In genomic region chr9:94920439-94920951, GRCh38 we compare ENCODE assay signal across 8 cellular contexts.
DNase-seq lines count a peak whose midpoint lies in the region; ATAC-seq, FAIRE-seq and TF ChIP-seq lines count a peak whose summit lies in the region.
"Had no signal": no experiment of that assay in that cellular context is flagged by ENCODE, and none has a peak within 500 bp of the region (broad histone marks: within the 10 kb centered on the region; RNA-seq: fewer than 3 reads in every experiment).

No MANE protein-coding gene starts in this region.

- TF ChIP-seq CTCF in vagina (IDR thresholded peaks at IDR 0.05) = no peak

- no peaks in the 10 kb centered on the region for H3K27me3 ChIP-seq in vagina

- no peak for ATAC-seq in GM21825 (IDR thresholded peaks at IDR 0.05; ENCODE audit: unreplicated experiment)
- ATAC-seq in HG02623 (IDR thresholded peaks at IDR 0.05; ENCODE audit: unreplicated experiment) = no peak
- ATAC-seq: naive thymus-derived CD4-positive, alpha-beta T cell had no signal

- no peaks in the 10 kb centered on the region for H3K9me3 ChIP-seq in vagina

- intact Hi-C loops in vagina (cut with DNase I) = no loop called here

- peak overlapping the region; percentile 89 for H3K27ac ChIP-seq in vagina

- H3K36me3 ChIP-seq in vagina = no peaks in the 10 kb centered on the region

- FAIRE-seq in endometrium (lab: Jason Lieb, UNC) = peak; percentile 83

- DNase-seq in NCI-H226 = peak; percentile 89
- peak; percentile 70 for DNase-seq in myocyte (ENCODE audit: low read depth)
- peak in 1 of 2 donors; percentile 89 for DNase-seq in vagina (ENCODE audit: extremely low spot score in 2 of 2)
- no peak for DNase-seq in COR-L47 (lab: John Stamatoyannopoulos, UW)
- DNase-seq: naive thymus-derived CD4-positive, alpha-beta T cell had no signal

- TF ChIP-seq POLR2A in vagina (IDR thresholded peaks at IDR 0.05) = no peak

- peaks cover 77% of the 10 kb centered on the region for H3K4me1 ChIP-seq in vagina

- peak overlapping the region in 1 of 2 donors; percentile 1 for H3K4me3 ChIP-seq in vagina
